Comparison of ENCODE assay signal across 8 cellular contexts in the genomic region with DNA sequence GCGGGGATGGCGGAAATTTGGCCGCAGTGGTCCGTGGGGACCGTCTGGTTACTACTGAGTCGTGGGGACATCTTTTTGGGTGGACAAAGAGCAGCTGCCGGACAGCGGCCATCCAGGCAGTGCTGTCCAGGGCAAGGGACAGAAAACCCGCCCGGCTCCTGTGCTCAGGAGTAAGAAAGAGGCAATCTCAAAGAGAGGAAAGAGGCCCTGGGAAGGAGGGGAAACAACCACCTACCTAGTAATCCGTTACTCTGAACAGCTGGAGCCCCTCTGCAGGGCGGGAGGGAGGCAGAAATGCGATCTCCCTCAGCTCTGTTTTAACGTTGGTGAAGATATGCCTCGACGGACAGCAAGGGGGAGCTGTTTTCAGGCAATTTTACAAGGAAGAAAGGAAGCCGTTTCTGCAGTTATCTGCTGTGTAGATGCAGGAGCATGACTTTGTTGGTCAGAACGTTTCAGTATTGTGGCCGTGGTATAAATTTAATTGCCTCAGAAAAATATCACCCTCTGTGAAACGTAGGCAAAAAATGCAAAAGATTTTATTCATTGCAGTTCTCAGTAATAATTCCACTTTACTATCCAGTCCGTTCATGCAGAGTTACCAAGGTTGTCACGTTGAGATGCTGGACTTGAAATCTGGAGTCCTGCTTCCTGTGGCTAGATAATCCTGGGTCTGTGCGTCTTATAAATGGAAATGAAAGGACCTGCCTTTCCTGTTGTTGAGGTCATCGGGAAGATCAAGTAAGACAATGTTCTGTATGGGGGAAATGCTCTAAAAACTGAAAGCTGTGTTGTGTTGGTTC. TPM values are rescaled to one million over a fixed set of nuclear protein-coding genes. Genes with fewer than 3 reads are reported as not detected.
A peak's percentile ranks its signal among the peaks of the same experiment; 100 is the strongest.
DNase-seq lines count a peak whose midpoint lies in the region; ATAC-seq and TF ChIP-seq lines count a peak whose summit lies in the region.

No MANE protein-coding gene starts in this region.

- H3K9me3 Mint-ChIP-seq in type B pancreatic cell: peaks cover 12% of the 10 kb centered on the region

- H3K36me3 Mint-ChIP-seq in type B pancreatic cell: no peaks in the 10 kb centered on the region

- H3K27ac Mint-ChIP-seq in type B pancreatic cell: no peak overlapping the region

- peak overlapping the region; percentile 44 for H3K4me3 ChIP-seq in endocrine pancreas (ENCODE audit: control insufficient read depth, insufficient read depth, low read length)
- H3K4me3 ChIP-seq in lower lobe of right lung: peak overlapping the region; percentile 48

- H3K27me3 Mint-ChIP-seq in type B pancreatic cell: peaks cover 70% of the 10 kb centered on the region

- peak; percentile 79 for ATAC-seq in GM21390 (IDR thresholded peaks at IDR 0.05; ENCODE audit: unreplicated experiment)
- peak; percentile 57 to 74 for ATAC-seq in lower lobe of right lung

- H3K27ac ChIP-seq in lower lobe of right lung: no peak overlapping the region

- TF ChIP-seq EP300 in Ishikawa (IDR thresholded peaks at IDR 0.05; ENCODE audit: borderline replicate concordance): no peak

- H3K9me3 ChIP-seq in endocrine pancreas (ENCODE audit: control insufficient read depth, low read length) (no peaks in the 10 kb centered on the region), lower lobe of right lung (no peaks in the 10 kb centered on the region)

- H3K4me1 ChIP-seq in endocrine pancreas (ENCODE audit: control insufficient read depth, insufficient read depth, low read length) (no peaks in the 10 kb centered on the region), lower lobe of right lung (peaks cover 15% of the 10 kb centered on the region)

- peaks cover 18% of the 10 kb centered on the region for H3K27me3 ChIP-seq in endocrine pancreas (ENCODE audit: control insufficient read depth, insufficient read depth, low read length)
- H3K27me3 ChIP-seq in lower lobe of right lung (ENCODE audit: low read depth): peaks cover 56% of the 10 kb centered on the region

- H3K4me1 Mint-ChIP-seq in type B pancreatic cell (ENCODE audit: unreplicated experiment): peaks cover 21% of the 10 kb centered on the region

- peak overlapping the region; percentile 12 for H3K9ac ChIP-seq in endocrine pancreas (ENCODE audit: control insufficient read depth, insufficient read depth, low read length)

- intact Hi-C loops in lower lobe of right lung (cut with DNase I): no loop called here

- TF ChIP-seq CTCF in lower lobe of right lung (IDR thresholded peaks at IDR 0.05) (peak; percentile 64), type B pancreatic cell (conservative IDR thresholded peaks at IDR 0.05) (peak; percentile 91)

- peak; percentile 58 for DNase-seq in ELR (ENCODE audit: low read depth)
- DNase-seq in RPMI8226: peak; percentile 42
- DNase-seq in lower lobe of right lung: no peak
- peak; percentile 72 for DNase-seq in type B pancreatic cell (ENCODE audit: extremely low spot score, unreplicated experiment)
- no peak for DNase-seq in stimulated activated CD4-positive, alpha-beta T cell treated with anti-CD3 and anti-CD28 coated beads, Interleukin-4, amount 100 ng/mL, for 1 hour

- H3K4me3 Mint-ChIP-seq in type B pancreatic cell: peak overlapping the region; percentile 88

- H3K36me3 ChIP-seq in endocrine pancreas (ENCODE audit: control insufficient read depth, insufficient read depth, low read length): no peaks in the 10 kb centered on the region
- no peaks in the 10 kb centered on the region for H3K36me3 ChIP-seq in lower lobe of right lung

- peak; percentile 73 for TF ChIP-seq RAD21 in Ishikawa (IDR thresholded peaks at IDR 0.05; ENCODE audit: low read depth)

TF ChIP-seq in Ishikawa, 13 proteins besides CTCF, POLR2A, EP300 and RAD21:
- TF ChIP-seq NFIC (IDR thresholded peaks at IDR 0.05) (no peak), ZBTB7A (IDR thresholded peaks at IDR 0.05; ENCODE audit: low read depth) (0 out of 2 replicates have a peak, but pooled peaks have one; percentile 23), TAF1 (IDR thresholded peaks at IDR 0.05; ENCODE audit: low read depth) (no peak), YY1 (IDR thresholded peaks at IDR 0.05; ENCODE audit: low read depth) (no peak), EGR1 (IDR thresholded peaks at IDR 0.05) (no peak), CREB1 (IDR thresholded peaks at IDR 0.05; ENCODE audit: low read depth) (no peak), USF1 (IDR thresholded peaks at IDR 0.05) (no peak), TCF12 (IDR thresholded peaks at IDR 0.05; ENCODE audit: low read depth) (no peak), CEBPB (IDR thresholded peaks at IDR 0.05) (no peak), TEAD4 (IDR thresholded peaks at IDR 0.05) (no peak), MAX (IDR thresholded peaks at IDR 0.05) (no peak), FOXM1 (IDR thresholded peaks at IDR 0.05; ENCODE audit: borderline replicate concordance, low read depth) (no peak)
- TF ChIP-seq, protein P1, sequence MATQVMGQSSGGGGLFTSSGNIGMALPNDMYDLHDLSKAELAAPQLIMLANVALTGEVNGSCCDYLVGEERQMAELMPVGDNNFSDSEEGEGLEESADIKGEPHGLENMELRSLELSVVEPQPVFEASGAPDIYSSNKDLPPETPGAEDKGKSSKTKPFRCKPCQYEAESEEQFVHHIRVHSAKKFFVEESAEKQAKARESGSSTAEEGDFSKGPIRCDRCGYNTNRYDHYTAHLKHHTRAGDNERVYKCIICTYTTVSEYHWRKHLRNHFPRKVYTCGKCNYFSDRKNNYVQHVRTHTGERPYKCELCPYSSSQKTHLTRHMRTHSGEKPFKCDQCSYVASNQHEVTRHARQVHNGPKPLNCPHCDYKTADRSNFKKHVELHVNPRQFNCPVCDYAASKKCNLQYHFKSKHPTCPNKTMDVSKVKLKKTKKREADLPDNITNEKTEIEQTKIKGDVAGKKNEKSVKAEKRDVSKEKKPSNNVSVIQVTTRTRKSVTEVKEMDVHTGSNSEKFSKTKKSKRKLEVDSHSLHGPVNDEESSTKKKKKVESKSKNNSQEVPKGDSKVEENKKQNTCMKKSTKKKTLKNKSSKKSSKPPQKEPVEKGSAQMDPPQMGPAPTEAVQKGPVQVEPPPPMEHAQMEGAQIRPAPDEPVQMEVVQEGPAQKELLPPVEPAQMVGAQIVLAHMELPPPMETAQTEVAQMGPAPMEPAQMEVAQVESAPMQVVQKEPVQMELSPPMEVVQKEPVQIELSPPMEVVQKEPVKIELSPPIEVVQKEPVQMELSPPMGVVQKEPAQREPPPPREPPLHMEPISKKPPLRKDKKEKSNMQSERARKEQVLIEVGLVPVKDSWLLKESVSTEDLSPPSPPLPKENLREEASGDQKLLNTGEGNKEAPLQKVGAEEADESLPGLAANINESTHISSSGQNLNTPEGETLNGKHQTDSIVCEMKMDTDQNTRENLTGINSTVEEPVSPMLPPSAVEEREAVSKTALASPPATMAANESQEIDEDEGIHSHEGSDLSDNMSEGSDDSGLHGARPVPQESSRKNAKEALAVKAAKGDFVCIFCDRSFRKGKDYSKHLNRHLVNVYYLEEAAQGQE (IDR thresholded peaks at IDR 0.05; ENCODE audit: low read depth): peak; percentile 38; the same call in 1 of the 2 replicates

RNA-seq across cellular contexts. Expression of gene AVPR1A, which starts 1.1 kb away (rescaled TPM):
- total RNA-seq in lower lobe of right lung: 2.2 TPM
- 0.88 and 5.1 TPM in 2 replicates for total RNA-seq in type B pancreatic cell (ENCODE audit: low replicate concordance)

Comparison
In these comparisons a context has a peak if more than half of its experiments do, and no peak if none do; other contexts are left out.
1. DNase-seq: peak in ELR (single experiment), RPMI8226 (single experiment) and type B pancreatic cell (single experiment); none in lower lobe of right lung (single experiment) and stimulated activated CD4-positive, alpha-beta T cell treated with anti-CD3 and anti-CD28 coated beads, Interleukin-4, amount 100 ng/mL, for 1 hour (single experiment).